Comparison of ENCODE assay signal across 8 cellular contexts in the genomic region with DNA sequence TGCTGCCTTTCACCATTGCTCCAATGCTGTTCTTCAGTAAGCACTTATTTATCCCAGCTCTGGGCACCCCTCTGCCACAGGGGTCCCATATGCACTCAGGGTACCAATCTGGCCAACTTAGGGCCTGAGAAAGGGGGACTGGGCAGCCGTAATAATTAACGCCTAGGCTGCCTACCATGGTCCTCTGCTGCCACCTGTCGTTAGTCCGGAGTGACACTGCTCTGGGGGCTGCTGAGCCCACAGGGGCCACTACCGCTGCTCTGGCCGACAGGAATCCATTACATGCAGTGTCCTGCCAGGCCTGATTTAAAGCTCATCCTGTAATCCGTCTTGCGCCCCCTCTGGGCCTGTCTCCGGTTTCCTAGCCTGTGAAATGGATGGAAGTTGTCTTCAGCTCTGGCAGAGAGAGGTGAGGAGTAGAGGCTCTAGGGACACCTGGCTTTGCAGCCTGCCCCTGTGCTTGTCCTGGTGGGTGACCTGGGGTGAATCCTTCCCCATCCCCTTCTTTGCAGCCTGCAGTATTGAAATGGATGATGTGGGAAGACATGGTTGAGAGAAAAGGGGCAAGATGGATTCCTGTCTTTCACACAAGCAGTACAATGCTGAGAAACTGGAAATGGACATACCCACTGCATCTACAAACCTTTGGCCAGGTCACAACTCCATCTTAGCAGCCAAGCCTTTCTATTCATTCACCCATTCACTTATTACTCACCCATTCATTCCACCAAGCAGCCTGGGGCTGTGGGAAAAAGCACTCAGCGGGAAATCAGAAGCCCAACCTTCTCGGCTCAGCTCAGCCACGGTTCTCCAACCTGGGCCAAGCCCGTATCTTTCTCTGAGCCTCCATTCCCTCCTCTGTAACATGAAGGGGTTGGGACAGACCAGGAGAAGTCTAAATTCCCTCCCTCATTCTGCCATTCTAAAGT.
DNase-seq lines count a peak whose midpoint lies in the region; ATAC-seq, FAIRE-seq and TF ChIP-seq lines count a peak whose summit lies in the region.

No MANE protein-coding gene starts in this region.

- CTCF ChIA-PET in SK-N-SH (lab: Yijun Ruan, JAX), result interaction anchor here (0.6 to 3.2 kb wide), 41 partner anchors 9 to 658 kb away, joined by 3 to 31 read pairs (median 4); no protein-coding TSS in a partner anchor

- no peaks in the 10 kb centered on the region for H3F3A ChIP-seq in SK-N-SH (replicated peaks; ENCODE audit: insufficient read depth)

- H3K27ac ChIP-seq in SK-N-SH (ENCODE audit: low read depth in 2 of 2, low read length in 1 of 2) (no peak overlapping the region), brain microvascular endothelial cell (no peak overlapping the region)

- no peaks in the 10 kb centered on the region for H3K27me3 Mint-ChIP-seq in T-helper 2 cell treated with Interferon-gamma antibody and Interleukin-4, amounts not matched to agents 5 μg/mL and 100 μg/mL, for 36 hours (ENCODE audit: low read depth)

- no peaks in the 10 kb centered on the region for H3K36me3 Mint-ChIP-seq in T-helper 2 cell treated with Interferon-gamma antibody and Interleukin-4, amounts not matched to agents 5 μg/mL and 100 μg/mL, for 36 hours (ENCODE audit: low read depth)

- no peak overlapping the region for H3K9ac ChIP-seq in SK-N-SH

- DNase-seq in T-helper 2 cell (peak in 3 of 5 experiments; percentile 2 to 7 (median 4)), SK-N-SH (peak; percentile 78), brain microvascular endothelial cell (peak; percentile 14), NK-92 (lab: John Stamatoyannopoulos, UW; ENCODE audit: unreplicated experiment) (no peak)
- no peak for DNase-seq in T-helper 2 cell treated with Interferon-gamma antibody and Interleukin-4, amounts not matched to agents 5 μg/mL and 100 μg/mL, for 36 hours (ENCODE audit: low spot score)
- peak in 2 of 3 experiments; percentile 1 to 30 for DNase-seq in stimulated activated CD4-positive, alpha-beta T cell treated with anti-CD3 and anti-CD28 coated beads, TNF-alpha, amount 100 ng/mL, for 24 hours (ENCODE audit: low read depth in 3 of 3)

- no peaks in the 10 kb centered on the region for H3K9me2 ChIP-seq in SK-N-SH

- TF ChIP-seq CTCF in SK-N-SH (IDR thresholded peaks at IDR 0.05) (peak; percentile 84), brain microvascular endothelial cell (IDR thresholded peaks at IDR 0.05; ENCODE audit: low read depth, low read length, missing control alignments) (peak; percentile 75)

- ATAC-seq in HG03442 (IDR thresholded peaks at IDR 0.05; ENCODE audit: unreplicated experiment), result peak; percentile 66

- H3K4me2 ChIP-seq in SK-N-SH, result no peak overlapping the region

- no peak overlapping the region for H2AFZ ChIP-seq in SK-N-SH (ENCODE audit: low read depth)

- no peak overlapping the region for H3K4me3 Mint-ChIP-seq in T-helper 2 cell treated with Interferon-gamma antibody and Interleukin-4, amounts not matched to agents 5 μg/mL and 100 μg/mL, for 36 hours

- H3K4me1 ChIP-seq in SK-N-SH (ENCODE audit: control insufficient read depth in 1 of 2, insufficient read depth in 2 of 2, low read depth in 1 of 2, low read length in 1 of 2), result peaks cover 0 to 24% of the 10 kb centered on the region in 2 experiments; a peak in 2 of 4 replicates

- in situ Hi-C loops in brain microvascular endothelial cell (cut with HindIII; ENCODE audit: low pct_ligation_motif_present, low sequenced_read_pairs), result no loop called here

- H3K9me3 ChIP-seq in SK-N-SH, result no peaks in the 10 kb centered on the region

- H4K20me1 ChIP-seq in SK-N-SH (ENCODE audit: insufficient read depth), result no peaks in the 10 kb centered on the region

- POLR2A ChIA-PET in SK-N-SH (lab: Yijun Ruan, JAX), result interaction anchor here (1.7 kb wide), 1 partner anchor 560 kb away, joined by 6 read pairs; no protein-coding TSS in a partner anchor

- H3K36me3 ChIP-seq in SK-N-SH (replicated peaks in 1 of 2; ENCODE audit: control insufficient read depth in 1 of 2, insufficient read depth in 2 of 2, low read length in 1 of 2) (no peaks in the 10 kb centered on the region), brain microvascular endothelial cell (replicated peaks) (no peaks in the 10 kb centered on the region)

- H3K9me3 Mint-ChIP-seq in T-helper 2 cell treated with Interferon-gamma antibody and Interleukin-4, amounts not matched to agents 5 μg/mL and 100 μg/mL, for 36 hours, result no peaks in the 10 kb centered on the region

- H3K4me1 Mint-ChIP-seq in T-helper 2 cell treated with Interferon-gamma antibody and Interleukin-4, amounts not matched to agents 5 μg/mL and 100 μg/mL, for 36 hours (ENCODE audit: low read depth), result no peaks in the 10 kb centered on the region

- TF ChIP-seq EP300 in SK-N-SH (IDR thresholded peaks at IDR 0.05; ENCODE audit: borderline replicate concordance in 1 of 2, low read depth in 1 of 2, low read length in 1 of 2), result no peak

- H3K4me3 ChIP-seq in SK-N-SH (ENCODE audit: low read depth in 2 of 2, low read length in 1 of 2), result peak overlapping the region in 1 of 2 experiments; percentile 39; a peak in 1 of 4 replicates
- no peak overlapping the region for H3K4me3 ChIP-seq in brain microvascular endothelial cell (ENCODE audit: low read depth, low read length)

- no peaks in the 10 kb centered on the region for H3K79me2 ChIP-seq in SK-N-SH (ENCODE audit: insufficient read depth)

- peak; percentile 62 for FAIRE-seq in islet of Langerhans (lab: Jason Lieb, UNC)

- peak; percentile 82 for TF ChIP-seq RAD21 in SK-N-SH (IDR thresholded peaks at IDR 0.05; ENCODE audit: low read length)

- 20% methylated on average over 10 of the region's 13 CpGs for WGBS in SK-N-SH (ENCODE audit: low lambda C conversion rate)

- H3K27me3 ChIP-seq in SK-N-SH (ENCODE audit: insufficient read depth) (peaks cover 34% of the 10 kb centered on the region; the same call in 1 of the 2 replicates), brain microvascular endothelial cell (replicated peaks) (no peaks in the 10 kb centered on the region)

- H3K27ac Mint-ChIP-seq in T-helper 2 cell treated with Interferon-gamma antibody and Interleukin-4, amounts not matched to agents 5 μg/mL and 100 μg/mL, for 36 hours, result no peak overlapping the region

TF ChIP-seq in SK-N-SH, 30 proteins besides CTCF, POLR2A, EP300 and RAD21:
- TF ChIP-seq MEF2A (IDR thresholded peaks at IDR 0.05; ENCODE audit: borderline replicate concordance, low read depth) (no peak), SMC3 (IDR thresholded peaks at IDR 0.05; ENCODE audit: low read depth, low read length) (peak; percentile 55)

Comparison
In these comparisons a context has a peak if more than half of its experiments do, and no peak if none do; other contexts are left out.
1. DNase-seq: peak in T-helper 2 cell (3 of 5), SK-N-SH (single experiment), brain microvascular endothelial cell (single experiment) and stimulated activated CD4-positive, alpha-beta T cell treated with anti-CD3 and anti-CD28 coated beads, TNF-alpha, amount 100 ng/mL, for 24 hours (2 of 3); none in T-helper 2 cell treated with Interferon-gamma antibody and Interleukin-4, amounts not matched to agents 5 μg/mL and 100 μg/mL, for 36 hours (single experiment) and NK-92 (single experiment).